Comparison of ENCODE assay signal across 18 cellular contexts in genomic region chr14:99636487-99636886, GRCh38. TPM values are rescaled to one million over a fixed set of nuclear protein-coding genes. Genes with fewer than 3 reads are reported as not detected.
"Had no signal": no experiment of that assay in that cellular context is flagged by ENCODE, and none has a peak within 500 bp of the region (broad histone marks: within the 10 kb centered on the region; RNA-seq: fewer than 3 reads in every experiment).

No MANE protein-coding gene starts in this region.

- H3K4me1 ChIP-seq: breast epithelium, transverse colon, vagina had no signal

- H3K4me1 Mint-ChIP-seq: activated naive CD8-positive, alpha-beta T cell treated with anti-CD3 and anti-CD28 coated beads, Interleukin-2, amount 50 U/mL, for 24 hours; natural killer cell had no signal

- H3K36me3 ChIP-seq: breast epithelium, transverse colon, vagina had no signal

- H3K9me3 Mint-ChIP-seq: activated naive CD4-positive, alpha-beta T cell treated with anti-CD3 and anti-CD28 coated beads for 36 hours; activated naive CD8-positive, alpha-beta T cell treated with anti-CD3 and anti-CD28 coated beads, Interleukin-2, amount 50 U/mL, for 24 hours; activated T-helper 2 cell treated with anti-CD3 and anti-CD28 coated beads, Interferon-gamma antibody, Interleukin-2, Interleukin-4, amounts not matched to agents 10 μg/mL and 5 μg/mL and 100 μg/mL, durations not matched to agents 14 hours and 24 hours and 36 hours; dendritic cell treated with granulocyte-macrophage colony-stimulating factor and Interleukin-4, amounts not matched to agents 40 ng/mL and 50 ng/mL, for 4 days; effector memory CD8-positive, alpha-beta T cell; natural killer cell; stimulated activated memory B cell treated with anti-CD40 and anti-IgM and Interleukin-4, amounts not matched to agents 10 μg/mL and 1 μg/mL and 100 μg/mL, for 72 hours had no signal

- DNase-seq: activated naive CD4-positive, alpha-beta T cell treated with anti-CD3 and anti-CD28 coated beads for 36 hours; activated naive CD8-positive, alpha-beta T cell treated with anti-CD3 and anti-CD28 coated beads, Interleukin-2, amount 50 U/mL, for 24 hours; activated T-cell treated with anti-CD3 and anti-CD28 coated beads, Interleukin-2, amount 50 U/mL, for 1 hour; aorta; effector memory CD8-positive, alpha-beta T cell; foreskin melanocyte; head of caudate nucleus; mesendoderm; natural killer cell; occipital lobe; substantia nigra; transverse colon had no signal

- H3K9me3 ChIP-seq: breast epithelium, transverse colon, vagina had no signal

- H3K27ac Mint-ChIP-seq: activated naive CD4-positive, alpha-beta T cell treated with anti-CD3 and anti-CD28 coated beads for 36 hours; activated naive CD8-positive, alpha-beta T cell treated with anti-CD3 and anti-CD28 coated beads, Interleukin-2, amount 50 U/mL, for 24 hours; activated T-helper 2 cell treated with anti-CD3 and anti-CD28 coated beads, Interferon-gamma antibody, Interleukin-2, Interleukin-4, amounts not matched to agents 10 μg/mL and 5 μg/mL and 100 μg/mL, durations not matched to agents 14 hours and 24 hours and 36 hours; dendritic cell treated with granulocyte-macrophage colony-stimulating factor and Interleukin-4, amounts not matched to agents 40 ng/mL and 50 ng/mL, for 4 days; natural killer cell; stimulated activated memory B cell treated with anti-CD40 and anti-IgM and Interleukin-4, amounts not matched to agents 10 μg/mL and 1 μg/mL and 100 μg/mL, for 72 hours had no signal

- H3K4me3 Mint-ChIP-seq: activated naive CD4-positive, alpha-beta T cell treated with anti-CD3 and anti-CD28 coated beads for 36 hours; activated naive CD8-positive, alpha-beta T cell treated with anti-CD3 and anti-CD28 coated beads, Interleukin-2, amount 50 U/mL, for 24 hours; dendritic cell treated with granulocyte-macrophage colony-stimulating factor and Interleukin-4, amounts not matched to agents 40 ng/mL and 50 ng/mL, for 4 days; effector memory CD8-positive, alpha-beta T cell; natural killer cell; stimulated activated memory B cell treated with anti-CD40 and anti-IgM and Interleukin-4, amounts not matched to agents 10 μg/mL and 1 μg/mL and 100 μg/mL, for 72 hours had no signal

- H3K4me3 ChIP-seq: breast epithelium, transverse colon, vagina had no signal

- H3K27me3 ChIP-seq: breast epithelium, transverse colon, vagina had no signal

- H3K36me3 Mint-ChIP-seq: natural killer cell; stimulated activated memory B cell treated with anti-CD40 and anti-IgM and Interleukin-4, amounts not matched to agents 10 μg/mL and 1 μg/mL and 100 μg/mL, for 72 hours had no signal

- H3K27ac ChIP-seq: breast epithelium, epithelial cell of prostate, transverse colon, vagina had no signal

RNA-seq across cellular contexts. Expression of gene HHIPL1, which starts 8.4 kb away (rescaled TPM):
- total RNA-seq: activated T-helper 2 cell treated with anti-CD3 and anti-CD28 coated beads, Interferon-gamma antibody, Interleukin-2, Interleukin-4, amounts not matched to agents 10 μg/mL and 5 μg/mL and 100 μg/mL, durations not matched to agents 14 hours and 24 hours and 36 hours; natural killer cell had no signal

RNA-seq across cellular contexts. Expression of gene CYP46A1, which starts 47.6 kb away (rescaled TPM):
- total RNA-seq: activated T-helper 2 cell treated with anti-CD3 and anti-CD28 coated beads, Interferon-gamma antibody, Interleukin-2, Interleukin-4, amounts not matched to agents 10 μg/mL and 5 μg/mL and 100 μg/mL, durations not matched to agents 14 hours and 24 hours and 36 hours had no signal
